10 cellular contexts compared by ENCODE assay signal in genomic region chr6:21348462-21349195, GRCh38.
DNase-seq lines count a peak whose midpoint lies in the region; ATAC-seq and TF ChIP-seq lines count a peak whose summit lies in the region.
"Had no signal": no experiment of that assay in that cellular context is flagged by ENCODE, and none has a peak within 500 bp of the region (broad histone marks: within the 10 kb centered on the region; RNA-seq: fewer than 3 reads in every experiment).

No MANE protein-coding gene starts in this region.

- peaks cover 7% of the 10 kb centered on the region for H3K27me3 Mint-ChIP-seq in activated T-cell treated with anti-CD3 and anti-CD28 coated beads, Interleukin-2, amount 50 U/mL, for 72 hours (ENCODE audit: low read depth)
- H3K27me3 Mint-ChIP-seq in CD14-positive monocyte (ENCODE audit: low read depth in 3 of 3), result peaks cover 0 to 1% (median 0%) of the 10 kb centered on the region in 3 donors
- H3K27me3 Mint-ChIP-seq in CD8-positive, alpha-beta T cell (ENCODE audit: low read depth), result no peaks in the 10 kb centered on the region

- CTCF ChIA-PET in CD8-positive, alpha-beta T cell (lab: Charles Lee), result no interaction called here

- H3K27ac ChIP-seq in SK-N-MC (no peak overlapping the region), left ventricle myocardium inferior (replicated peaks) (no peak overlapping the region), skeletal muscle tissue (ENCODE audit: low read depth, low read length) (peak overlapping the region; percentile 76)
- no peak overlapping the region for H3K27ac ChIP-seq in CD8-positive, alpha-beta T cell (ENCODE audit: low read depth, low read length)

- DNase-seq in HCEC 1CT (peak; percentile 61), SK-N-MC (ENCODE audit: low read depth, low spot score) (peak; percentile 66), left ventricle myocardium inferior (peak; percentile 21), CD14-positive monocyte (ENCODE audit: low spot score) (no peak)
- no peak for DNase-seq in activated T-cell treated with anti-CD3 and anti-CD28 coated beads, Interleukin-2, amount 50 U/mL, for 72 hours
- DNase-seq in CD8-positive, alpha-beta T cell, result no peak
- DNase-seq: effector CD8-positive, alpha-beta T cell; occipital lobe had no signal

- no peaks in the 10 kb centered on the region for H3K4me1 Mint-ChIP-seq in activated T-cell treated with anti-CD3 and anti-CD28 coated beads, Interleukin-2, amount 50 U/mL, for 72 hours (ENCODE audit: low read depth)
- no peaks in the 10 kb centered on the region for H3K4me1 Mint-ChIP-seq in CD14-positive monocyte
- no peaks in the 10 kb centered on the region for H3K4me1 Mint-ChIP-seq in CD8-positive, alpha-beta T cell (ENCODE audit: low read depth)

- TF ChIP-seq CTCF in left ventricle myocardium inferior (IDR thresholded peaks at IDR 0.05; ENCODE audit: borderline replicate concordance), result no peak
- no peak for TF ChIP-seq CTCF in CD14-positive monocyte (IDR thresholded peaks at IDR 0.05)
- TF ChIP-seq CTCF in CD8-positive, alpha-beta T cell (IDR thresholded peaks at IDR 0.05), result no peak

- no peak overlapping the region for H3K27ac Mint-ChIP-seq in activated T-cell treated with anti-CD3 and anti-CD28 coated beads, Interleukin-2, amount 50 U/mL, for 72 hours
- no peak overlapping the region for H3K27ac Mint-ChIP-seq in CD14-positive monocyte
- H3K27ac Mint-ChIP-seq in CD8-positive, alpha-beta T cell, result no peak overlapping the region

- H3K27me3 ChIP-seq in left ventricle myocardium inferior (ENCODE audit: low read depth) (no peaks in the 10 kb centered on the region), skeletal muscle tissue (ENCODE audit: control insufficient read depth in 3 of 3, insufficient read depth in 3 of 3, low read length in 3 of 3) (no peaks in the 10 kb centered on the region)
- H3K27me3 ChIP-seq in CD8-positive, alpha-beta T cell (ENCODE audit: insufficient read depth, low read length), result no peaks in the 10 kb centered on the region

- no peak overlapping the region for H3K4me3 Mint-ChIP-seq in activated T-cell treated with anti-CD3 and anti-CD28 coated beads, Interleukin-2, amount 50 U/mL, for 72 hours
- H3K4me3 Mint-ChIP-seq in CD14-positive monocyte, result no peak overlapping the region
- H3K4me3 Mint-ChIP-seq in CD8-positive, alpha-beta T cell, result no peak overlapping the region

- H3K9me3 Mint-ChIP-seq in activated T-cell treated with anti-CD3 and anti-CD28 coated beads, Interleukin-2, amount 50 U/mL, for 72 hours, result no peaks in the 10 kb centered on the region
- H3K9me3 Mint-ChIP-seq in CD14-positive monocyte, result peaks cover 0 to 6% (median 0%) of the 10 kb centered on the region in 7 donors
- H3K9me3 Mint-ChIP-seq in CD8-positive, alpha-beta T cell, result no peaks in the 10 kb centered on the region

- H3K9ac ChIP-seq in SK-N-MC (ENCODE audit: insufficient read length), result no peak overlapping the region
- H3K9ac ChIP-seq in skeletal muscle tissue (ENCODE audit: low read depth in 1 of 3, low read length in 3 of 3), result peak overlapping the region in 2 of 3 donors; percentile 39 to 64

- H3K4me3 ChIP-seq in SK-N-MC, result no peak overlapping the region
- H3K4me3 ChIP-seq in left ventricle myocardium inferior, result no peak overlapping the region
- peak overlapping the region; percentile 25 to 54 (median 51) for H3K4me3 ChIP-seq in skeletal muscle tissue (ENCODE audit: low read length in 3 of 3)
- H3K4me3 ChIP-seq in CD8-positive, alpha-beta T cell (ENCODE audit: low read depth, low read length), result no peak overlapping the region

- no peak for ATAC-seq in GM18519 (IDR thresholded peaks at IDR 0.05; ENCODE audit: low FRiP score, unreplicated experiment)
- no peak for ATAC-seq in activated T-cell treated with anti-CD3 and anti-CD28 coated beads, Interleukin-2, amount 50 U/mL, for 72 hours (replicated peaks in 1 of 2)
- no peak for ATAC-seq in CD8-positive, alpha-beta T cell

- H3K9me3 ChIP-seq in SK-N-MC (ENCODE audit: low read depth, low read length), result no peaks in the 10 kb centered on the region
- H3K9me3 ChIP-seq in left ventricle myocardium inferior (replicated peaks), result peaks cover 4% of the 10 kb centered on the region
- no peaks in the 10 kb centered on the region for H3K9me3 ChIP-seq in skeletal muscle tissue (ENCODE audit: control insufficient read depth in 3 of 3, low read length in 3 of 3)
- H3K9me3 ChIP-seq in CD8-positive, alpha-beta T cell (ENCODE audit: low read length), result no peaks in the 10 kb centered on the region

- intact Hi-C loops in left ventricle myocardium inferior (cut with micrococcal nuclease), result no loop called here
- intact Hi-C loops in CD14-positive monocyte (cut with micrococcal nuclease), result no loop called here
- intact Hi-C loops in CD8-positive, alpha-beta T cell (cut with DNase I, micrococcal nuclease), result no loop called here

- POLR2A ChIA-PET in CD8-positive, alpha-beta T cell (lab: Charles Lee), result no interaction called here

- H3K36me3 ChIP-seq in SK-N-MC (ENCODE audit: insufficient read depth, low read length) (no peaks in the 10 kb centered on the region), left ventricle myocardium inferior (no peaks in the 10 kb centered on the region), skeletal muscle tissue (ENCODE audit: control insufficient read depth in 3 of 3, insufficient read depth in 3 of 3, low read length in 3 of 3) (no peaks in the 10 kb centered on the region)
- no peaks in the 10 kb centered on the region for H3K36me3 ChIP-seq in CD8-positive, alpha-beta T cell (ENCODE audit: insufficient read depth, low read length)

- H3K36me3 Mint-ChIP-seq in activated T-cell treated with anti-CD3 and anti-CD28 coated beads, Interleukin-2, amount 50 U/mL, for 72 hours (ENCODE audit: insufficient read depth in 2 of 2), result no peaks in the 10 kb centered on the region
- no peaks in the 10 kb centered on the region for H3K36me3 Mint-ChIP-seq in CD14-positive monocyte
- H3K36me3 Mint-ChIP-seq in CD8-positive, alpha-beta T cell, result no peaks in the 10 kb centered on the region

- H3K4me1 ChIP-seq in left ventricle myocardium inferior (peaks cover 9% of the 10 kb centered on the region), skeletal muscle tissue (ENCODE audit: control insufficient read depth in 3 of 3, insufficient read depth in 3 of 3, low read length in 3 of 3) (peaks cover 9 to 28% (median 16%) of the 10 kb centered on the region in 3 donors)
- H3K4me1 ChIP-seq in CD8-positive, alpha-beta T cell (ENCODE audit: insufficient read depth, low read length), result no peaks in the 10 kb centered on the region

Comparison
In these comparisons a context has a peak if more than half of its experiments do, and no peak if none do; other contexts are left out.
1. DNase-seq: peak in HCEC 1CT (single experiment), SK-N-MC (single experiment) and left ventricle myocardium inferior (single experiment); none in activated T-cell treated with anti-CD3 and anti-CD28 coated beads, Interleukin-2, amount 50 U/mL, for 72 hours (0 of 2), CD14-positive monocyte (single experiment) and CD8-positive, alpha-beta T cell (0 of 7).
2. H3K4me3 ChIP-seq: peak in skeletal muscle tissue (3 of 3); none in SK-N-MC (single experiment), left ventricle myocardium inferior (single experiment) and CD8-positive, alpha-beta T cell (single experiment).